8 cellular contexts compared by ENCODE assay signal in genomic region chr12:89663577-89664357, GRCh38. TPM values are rescaled to one million over a fixed set of nuclear protein-coding genes. Genes with fewer than 3 reads are reported as not detected.
DNase-seq lines count a peak whose midpoint lies in the region; ATAC-seq lines count a peak whose summit lies in the region.

No MANE protein-coding gene starts in this region.

- ATAC-seq in GM18519 (IDR thresholded peaks at IDR 0.05; ENCODE audit: low FRiP score, unreplicated experiment) (peak; percentile 63), HG02943 (IDR thresholded peaks at IDR 0.05; ENCODE audit: low read depth, unreplicated experiment) (peak; percentile 64)

- DNase-seq in A172 (ENCODE audit: low spot score) = peak; percentile 13
- DNase-seq in OCI-M1 (lab: John Stamatoyannopoulos, UW) = peak; percentile 89
- DNase-seq in dermis blood vessel endothelial cell = peak; percentile 15
- DNase-seq in NCI-H510A (lab: John Stamatoyannopoulos, UW) = no peak
- no peak for DNase-seq in GM19238 (ENCODE audit: insufficient read length, low spot score)
- DNase-seq in NCI-H2107 treated with DMSO at 0.1 percent for 48 hours (lab: John Stamatoyannopoulos, UW; ENCODE audit: unreplicated experiment) = no peak

RNA-seq across cellular contexts. Expression of gene ATP2B1, which starts 44.9 kb away (rescaled TPM):
- 42.8 and 54.7 TPM in 2 replicates for total RNA-seq in A172 (2014; rRNA removed; shearing (Covaris generic))
- total RNA-seq in dermis blood vessel endothelial cell = 35.8 and 51.6 TPM in 2 replicates

Comparison
In these comparisons a context has a peak if more than half of its experiments do, and no peak if none do; other contexts are left out.
1. DNase-seq: peak in A172 (single experiment), OCI-M1 (single experiment) and dermis blood vessel endothelial cell (single experiment); none in NCI-H510A (single experiment), GM19238 (single experiment) and NCI-H2107 treated with DMSO at 0.1 percent for 48 hours (single experiment).